ENCODE assay signal across 17 cellular contexts in the genomic region with DNA sequence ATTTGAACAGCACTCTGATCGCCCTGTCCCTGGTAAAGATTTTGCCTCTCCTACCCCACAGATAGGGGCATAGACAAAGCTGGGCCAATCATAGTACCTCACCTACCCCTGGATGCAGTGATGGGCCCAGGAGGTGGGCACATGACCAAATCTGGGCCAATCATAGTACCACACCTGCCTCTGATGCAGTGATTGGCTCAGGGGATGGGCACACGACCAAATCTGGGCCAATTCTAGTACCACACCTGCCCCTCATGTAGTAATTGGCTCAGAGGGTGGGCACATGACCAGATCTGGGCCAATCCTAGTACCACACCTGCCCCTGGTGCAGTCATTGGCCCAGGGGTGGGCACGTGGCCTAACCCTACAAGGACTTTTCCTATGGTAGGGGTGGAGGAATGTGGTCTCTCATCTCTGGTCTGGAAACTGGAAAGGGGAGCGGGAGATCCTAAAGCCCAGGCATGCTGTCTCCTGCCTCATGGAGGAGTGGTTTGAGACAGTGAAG. TPM values are rescaled to one million over a fixed set of nuclear protein-coding genes. Genes with fewer than 3 reads are reported as not detected.
DNase-seq lines count a peak whose midpoint lies in the region; ATAC-seq and TF ChIP-seq lines count a peak whose summit lies in the region.
"Had no signal": no experiment of that assay in that cellular context is flagged by ENCODE, and none has a peak within 500 bp of the region (broad histone marks: within the 10 kb centered on the region; RNA-seq: fewer than 3 reads in every experiment).

No MANE protein-coding gene starts in this region.

- H3K9me3 Mint-ChIP-seq in CD8-positive, alpha-beta memory T cell: no peaks in the 10 kb centered on the region
- H3K9me3 Mint-ChIP-seq: T-cell had no signal

- peaks cover 7 to 16% (median 11%) of the 10 kb centered on the region in 3 donors for H3K4me1 Mint-ChIP-seq in CD8-positive, alpha-beta memory T cell

- H3K27me3 ChIP-seq in stomach smooth muscle (ENCODE audit: control insufficient read depth in 1 of 2, insufficient read depth in 2 of 2, low read length in 2 of 2): no peaks in the 10 kb centered on the region
- no peaks in the 10 kb centered on the region for H3K27me3 ChIP-seq in CD8-positive, alpha-beta memory T cell (ENCODE audit: insufficient read depth, low read length, poor library complexity, severe bottlenecking)
- H3K27me3 ChIP-seq: Peyer's patch had no signal

- ATAC-seq in HG02840 (IDR thresholded peaks at IDR 0.05; ENCODE audit: low FRiP score, unreplicated experiment) (no peak), GM19395 (IDR thresholded peaks at IDR 0.05; ENCODE audit: unreplicated experiment) (no peak)
- ATAC-seq: naive thymus-derived CD8-positive, alpha-beta T cell; T-cell had no signal

- H3K9me3 ChIP-seq in stomach smooth muscle (ENCODE audit: control insufficient read depth in 2 of 2, low read length in 2 of 2): peaks cover 2 to 4% of the 10 kb centered on the region in 2 donors
- no peaks in the 10 kb centered on the region for H3K9me3 ChIP-seq in CD8-positive, alpha-beta memory T cell (ENCODE audit: low read length)
- H3K9me3 ChIP-seq: Peyer's patch had no signal

- TF ChIP-seq CTCF in GM12865 (IDR thresholded peaks at IDR 0.05; ENCODE audit: insufficient read depth, low read depth, low read length, missing control alignments): no peak

- CTCF ChIA-PET in CD8-positive, alpha-beta memory T cell (lab: Charles Lee): interaction anchor here (1.0 kb wide), 1 partner anchor 15 kb away, joined by 3 read pairs; no protein-coding TSS in a partner anchor

- H3K27ac Mint-ChIP-seq in CD8-positive, alpha-beta memory T cell: no peak overlapping the region
- H3K27ac Mint-ChIP-seq: HFFc6, T-cell had no signal

- DNase-seq in GM12865 (ENCODE audit: low read depth): peak; percentile 30
- DNase-seq in globus pallidus (ENCODE audit: low spot score): peak; percentile 33
- no peak for DNase-seq in CD8-positive, alpha-beta memory T cell
- DNase-seq: activated effector memory CD4-positive, alpha-beta T cell treated with anti-CD3 and anti-CD28 coated beads, Interleukin-2, amount 50 U/mL, for 16 hours; HFFc6; naive thymus-derived CD8-positive, alpha-beta T cell; NCI-H187; NCI-H524; retina; stimulated activated CD4-positive, alpha-beta T cell treated with anti-CD3 and anti-CD28 coated beads, Interleukin-4, amount 100 ng/mL, for 1 hour; T-cell had no signal

- peak overlapping the region; percentile 95 for H3K27ac ChIP-seq in stomach smooth muscle (ENCODE audit: low read length)
- no peak overlapping the region for H3K27ac ChIP-seq in CD8-positive, alpha-beta memory T cell (ENCODE audit: low read depth, low read length)
- H3K27ac ChIP-seq: C4-2B had no signal

- peaks cover 5 to 14% of the 10 kb centered on the region in 2 donors for H3K27me3 Mint-ChIP-seq in CD8-positive, alpha-beta memory T cell
- H3K27me3 Mint-ChIP-seq: naive thymus-derived CD8-positive, alpha-beta T cell had no signal

- POLR2A ChIA-PET in CD8-positive, alpha-beta memory T cell (lab: Charles Lee): no interaction called here

- H3K4me3 Mint-ChIP-seq in CD8-positive, alpha-beta memory T cell: peak overlapping the region in 1 of 7 donors; percentile 27
- H3K4me3 Mint-ChIP-seq: HFFc6, T-cell had no signal

- H3K4me1 ChIP-seq in stomach smooth muscle (ENCODE audit: control insufficient read depth, insufficient read depth, low read length): peaks cover 50% of the 10 kb centered on the region
- H3K4me1 ChIP-seq in CD8-positive, alpha-beta memory T cell (ENCODE audit: insufficient read depth, low read length): no peaks in the 10 kb centered on the region

- H3K9ac ChIP-seq in stomach smooth muscle (ENCODE audit: low read length in 2 of 2): no peak overlapping the region

- no peak for TF ChIP-seq EP300 in Ishikawa (IDR thresholded peaks at IDR 0.05; ENCODE audit: borderline replicate concordance)

- H3K4me3 ChIP-seq in GM12865 (ENCODE audit: low read depth, low read length): no peak overlapping the region
- H3K4me3 ChIP-seq in stomach smooth muscle (ENCODE audit: low read length in 2 of 2): peak overlapping the region in 1 of 2 donors; percentile 1
- no peak overlapping the region for H3K4me3 ChIP-seq in CD8-positive, alpha-beta memory T cell (ENCODE audit: low read length)
- H3K4me3 ChIP-seq: Peyer's patch had no signal

- H3K36me3 Mint-ChIP-seq in CD8-positive, alpha-beta memory T cell: no peaks in the 10 kb centered on the region
- H3K36me3 Mint-ChIP-seq: naive thymus-derived CD8-positive, alpha-beta T cell; T-cell had no signal

- TF ChIP-seq RAD21 in Ishikawa (IDR thresholded peaks at IDR 0.05; ENCODE audit: low read depth): no peak

- H3K36me3 ChIP-seq in stomach smooth muscle (ENCODE audit: control insufficient read depth in 2 of 2, insufficient read depth in 2 of 2, low read length in 2 of 2): no peaks in the 10 kb centered on the region
- no peaks in the 10 kb centered on the region for H3K36me3 ChIP-seq in CD8-positive, alpha-beta memory T cell (ENCODE audit: insufficient read depth, low read length)
- H3K36me3 ChIP-seq: Peyer's patch had no signal

TF ChIP-seq in Ishikawa, 13 proteins besides CTCF, POLR2A, EP300 and RAD21:
- no peak for TF ChIP-seq CEBPB (IDR thresholded peaks at IDR 0.05)
- TF ChIP-seq, protein P1, sequence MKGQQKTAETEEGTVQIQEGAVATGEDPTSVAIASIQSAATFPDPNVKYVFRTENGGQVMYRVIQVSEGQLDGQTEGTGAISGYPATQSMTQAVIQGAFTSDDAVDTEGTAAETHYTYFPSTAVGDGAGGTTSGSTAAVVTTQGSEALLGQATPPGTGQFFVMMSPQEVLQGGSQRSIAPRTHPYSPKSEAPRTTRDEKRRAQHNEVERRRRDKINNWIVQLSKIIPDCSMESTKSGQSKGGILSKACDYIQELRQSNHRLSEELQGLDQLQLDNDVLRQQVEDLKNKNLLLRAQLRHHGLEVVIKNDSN (IDR thresholded peaks at IDR 0.05): peak; percentile 28; the same call in 1 of the 2 replicates

RNA-seq across cellular contexts. Expression of a gene that starts 56.9 kb away (rescaled TPM):
- 10 to 100 TPM; 21.1 to 22.4 TPM for total RNA-seq in CD8-positive, alpha-beta memory T cell
- polyA plus RNA-seq in CD8-positive, alpha-beta memory T cell: 15.3 TPM

Comparison
In these comparisons a context has a peak if more than half of its experiments do, and no peak if none do; other contexts are left out.
1. DNase-seq: peak in GM12865 (single experiment) and globus pallidus (single experiment); none in CD8-positive, alpha-beta memory T cell (0 of 5).